9 cellular contexts compared by ENCODE assay signal in genomic region chr4:56641494-56642051, GRCh38. TPM values are rescaled to one million over a fixed set of nuclear protein-coding genes. Genes with fewer than 3 reads are reported as not detected.
A peak's percentile ranks its signal among the peaks of the same experiment; 100 is the strongest.
DNase-seq lines count a peak whose midpoint lies in the region; ATAC-seq and TF ChIP-seq lines count a peak whose summit lies in the region.
"Had no signal": no experiment of that assay in that cellular context is flagged by ENCODE, and none has a peak within 500 bp of the region (broad histone marks: within the 10 kb centered on the region; RNA-seq: fewer than 3 reads in every experiment).

No MANE protein-coding gene starts in this region.

- no peaks in the 10 kb centered on the region for H3K4me1 ChIP-seq in effector memory CD4-positive, alpha-beta T cell (ENCODE audit: control insufficient read depth, insufficient read depth, low read length, poor library complexity, severe bottlenecking)

- no peak overlapping the region for H3K27ac ChIP-seq in effector memory CD4-positive, alpha-beta T cell (ENCODE audit: insufficient read depth, low read length, poor library complexity, severe bottlenecking)
- H3K27ac ChIP-seq: HL-60 had no signal

- DNase-seq in GM12864 (ENCODE audit: low read depth) (no peak), RPMI7951 (ENCODE audit: low read depth) (peak; percentile 72), renal cortical epithelial cell (ENCODE audit: low read depth) (peak; percentile 93)
- no peak for DNase-seq in effector memory CD4-positive, alpha-beta T cell
- no peak for DNase-seq in stimulated activated CD4-positive, alpha-beta T cell treated with anti-CD3 and anti-CD28 coated beads, Interleukin-4, amount 100 ng/mL, for 4 hours
- DNase-seq: NCI-H2171 treated with DMSO at 0.1 percent for 48 hours had no signal

- H3K36me3 ChIP-seq in effector memory CD4-positive, alpha-beta T cell (ENCODE audit: control insufficient read depth, insufficient read depth, low read length), result no peaks in the 10 kb centered on the region

- no peaks in the 10 kb centered on the region for H3K9me3 ChIP-seq in effector memory CD4-positive, alpha-beta T cell (ENCODE audit: control insufficient read depth, low read length)

- no peak overlapping the region for H3K4me3 ChIP-seq in GM12864 (ENCODE audit: low read depth, low read length)
- no peak overlapping the region for H3K4me3 ChIP-seq in effector memory CD4-positive, alpha-beta T cell (ENCODE audit: insufficient read depth, low read depth, low read length, poor library complexity, severe bottlenecking)

- peak; percentile 35 for TF ChIP-seq CTCF in GM12864 (IDR thresholded peaks at IDR 0.05; ENCODE audit: low read depth, low read length, missing control alignments)

- ATAC-seq in esophagus mucosa (peak; percentile 61), GM19035 (IDR thresholded peaks at IDR 0.05; ENCODE audit: unreplicated experiment) (no peak)

- H3K27me3 ChIP-seq in effector memory CD4-positive, alpha-beta T cell (replicated peaks; ENCODE audit: control insufficient read depth, insufficient read depth, low read length, poor library complexity, severe bottlenecking), result no peaks in the 10 kb centered on the region

RNA-seq across cellular contexts. Expression of gene HOPX, which starts 39.5 kb away (rescaled TPM):
- total RNA-seq in RPMI7951 (2014; rRNA removed; shearing (Covaris generic)), result not detected in 2 replicates
- total RNA-seq in esophagus mucosa (249 TPM), renal cortical epithelial cell (1.2 and 7.5 TPM in 2 replicates)

Comparison
In these comparisons a context has a peak if more than half of its experiments do, and no peak if none do; other contexts are left out.
1. DNase-seq: peak in RPMI7951 (single experiment) and renal cortical epithelial cell (single experiment); none in GM12864 (single experiment), effector memory CD4-positive, alpha-beta T cell (0 of 3) and stimulated activated CD4-positive, alpha-beta T cell treated with anti-CD3 and anti-CD28 coated beads, Interleukin-4, amount 100 ng/mL, for 4 hours (0 of 2).
2. RNA of gene HOPX, which starts 39.5 kb away (total RNA-seq): 249 TPM in esophagus mucosa (single experiment); 1.2 to 7.5 TPM in renal cortical epithelial cell and not detected in RPMI7951; every median in the first group is over 10 times any median in the second.